In the genomic region with DNA sequence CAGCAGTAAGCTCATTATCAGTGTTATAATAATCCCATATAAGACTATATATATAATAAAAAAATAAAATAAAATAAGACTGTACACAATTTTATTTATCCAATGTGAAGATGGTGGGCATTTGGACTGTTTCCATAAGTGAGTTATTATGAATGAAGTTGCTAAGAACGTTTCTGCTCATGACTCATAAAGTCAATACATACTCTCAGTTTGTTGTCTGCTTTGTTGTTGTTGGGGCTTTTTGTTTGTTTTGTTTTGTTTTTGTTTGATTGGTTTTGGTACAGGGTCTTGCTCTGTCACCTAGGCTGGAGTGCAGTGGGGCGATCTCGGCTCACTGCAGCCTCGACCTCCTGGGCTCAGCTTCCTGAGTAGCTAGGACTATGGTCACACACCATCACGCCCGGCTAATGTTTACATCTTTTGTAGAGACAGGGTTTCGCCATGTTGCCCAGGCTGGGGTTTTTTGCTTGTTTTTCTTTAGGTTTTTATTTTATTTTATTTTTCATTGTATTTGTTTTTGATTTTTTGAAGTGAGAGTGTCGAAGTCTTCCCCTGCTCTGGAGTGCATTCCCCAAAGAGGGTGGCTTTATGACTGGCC, we compare ENCODE assay signal across 9 cellular contexts. TPM values are rescaled to one million over a fixed set of nuclear protein-coding genes. Genes with fewer than 3 reads are reported as not detected.
DNase-seq lines count a peak whose midpoint lies in the region; TF ChIP-seq lines count a peak whose summit lies in the region.
"Had no signal": no experiment of that assay in that cellular context is flagged by ENCODE, and none has a peak within 500 bp of the region (broad histone marks: within the 10 kb centered on the region; RNA-seq: fewer than 3 reads in every experiment).

No MANE protein-coding gene starts in this region.

- no peaks in the 10 kb centered on the region for H3K79me2 ChIP-seq in GM23248 (ENCODE audit: insufficient read depth)
- no peaks in the 10 kb centered on the region for H3K79me2 ChIP-seq in fibroblast of lung (ENCODE audit: control insufficient read depth, insufficient read depth, low read length)
- no peaks in the 10 kb centered on the region for H3K79me2 ChIP-seq in smooth muscle cell (ENCODE audit: low read depth)

- 13 to 19% methylated on average over 8 of the region's 8 CpGs for WGBS in GM23248 (ENCODE audit: low coverage in 1 of 2, low lambda C conversion rate in 2 of 2, missing lambda C conversion rate in 2 of 2), 2 experiments
- WGBS in smooth muscle cell (ENCODE audit: low lambda C conversion rate) = 27% methylated on average over 8 of the region's 8 CpGs

- POLR2A ChIA-PET in RWPE1 (lab: Yijun Ruan, JAX; ENCODE audit: low non-redundant PET) = interaction anchor here (0.6 kb wide), 1 partner anchor 36 kb away, joined by 4 read pairs; the partner anchor contains the start of gene TRIM41

- H3K9me3 ChIP-seq in GM23248 (ENCODE audit: low read depth) = no peaks in the 10 kb centered on the region
- no peaks in the 10 kb centered on the region for H3K9me3 ChIP-seq in fibroblast of lung (ENCODE audit: control insufficient read depth, insufficient read depth, low read depth, low read length)
- no peaks in the 10 kb centered on the region for H3K9me3 ChIP-seq in smooth muscle cell (replicated peaks; ENCODE audit: low read depth)

- CTCF ChIA-PET in RWPE1 (lab: Yijun Ruan, JAX) = interaction anchor here (0.8 to 4.9 kb wide), 4 partner anchors 13 to 74 kb away, joined by 3 to 24 read pairs (median 4); partner anchors contain the start of gene TRIM52

- H3F3A ChIP-seq in GM23248 (ENCODE audit: insufficient read depth) = peaks cover 12% of the 10 kb centered on the region
- H3F3A ChIP-seq in smooth muscle cell (ENCODE audit: low read depth) = peaks cover 3% of the 10 kb centered on the region

- H3K4me3 ChIP-seq in GM23248 (peak overlapping the region; percentile 87), fibroblast of lung (replicated peaks in 1 of 4; ENCODE audit: control extremely low read depth in 1 of 4, insufficient read depth in 1 of 4, low read depth in 3 of 4, low read length in 4 of 4) (peak overlapping the region; percentile 28 to 86 (median 32)), smooth muscle cell (peak overlapping the region; percentile 73), coronary artery (no peak overlapping the region)

- no peaks in the 10 kb centered on the region for H3K27me3 ChIP-seq in GM23248 (replicated peaks; ENCODE audit: insufficient read depth)
- H3K27me3 ChIP-seq in fibroblast of lung (ENCODE audit: control insufficient read depth, insufficient read depth, low read length) = no peaks in the 10 kb centered on the region
- H3K27me3 ChIP-seq in smooth muscle cell (ENCODE audit: low read depth) = no peaks in the 10 kb centered on the region

- in situ Hi-C loops in GM23248 (cut with MboI) = no loop called here

- H3K9ac ChIP-seq in GM23248 = peak overlapping the region; percentile 59
- H3K9ac ChIP-seq in fibroblast of lung (ENCODE audit: insufficient read depth, low read length) = peak overlapping the region; percentile 5
- H3K9ac ChIP-seq in smooth muscle cell (ENCODE audit: low read depth) = peak overlapping the region; percentile 50

- no peaks in the 10 kb centered on the region for H4K20me1 ChIP-seq in GM23248 (ENCODE audit: insufficient read depth)
- no peaks in the 10 kb centered on the region for H4K20me1 ChIP-seq in fibroblast of lung (ENCODE audit: control insufficient read depth, extremely low read depth, insufficient read depth, low read length)
- no peaks in the 10 kb centered on the region for H4K20me1 ChIP-seq in smooth muscle cell (ENCODE audit: low read depth)

- H3K36me3 ChIP-seq in GM23248 (ENCODE audit: low read depth) (no peaks in the 10 kb centered on the region), fibroblast of lung (ENCODE audit: control insufficient read depth, insufficient read depth, low read length) (no peaks in the 10 kb centered on the region), smooth muscle cell (ENCODE audit: low read depth) (no peaks in the 10 kb centered on the region)

- no peaks in the 10 kb centered on the region for H3K9me2 ChIP-seq in GM23248 (ENCODE audit: insufficient read depth)

- DNase-seq in GM23248 (peak; percentile 58), RWPE1 (ENCODE audit: low spot score) (no peak), fibroblast of lung (ENCODE audit: low read depth in 2 of 2) (no peak), smooth muscle cell (lab: John Stamatoyannopoulos, UW; ENCODE audit: unreplicated experiment) (no peak), coronary artery (ENCODE audit: low spot score) (no peak)
- DNase-seq in NK-92 treated with Interleukin-12 subunit alpha and Interleukin-12 subunit beta, amount 100 ng/mL, for 24 hours (lab: John Stamatoyannopoulos, UW) = no peak
- DNase-seq in stimulated activated CD4-positive, alpha-beta T cell treated with anti-CD3 and anti-CD28 coated beads, Interleukin-4, amount 100 ng/mL, for 1 hour = no peak

- H3K27ac ChIP-seq in GM23248 (peak overlapping the region; percentile 62), RWPE1 (peak overlapping the region; percentile 93), fibroblast of lung (ENCODE audit: insufficient read depth, low read length) (peak overlapping the region; percentile 47), smooth muscle cell (ENCODE audit: low read depth) (peak overlapping the region; percentile 82), coronary artery (peak overlapping the region in 1 of 2 donors; percentile 97)

- TF ChIP-seq CTCF in RWPE1 (conservative IDR thresholded peaks at IDR 0.05; ENCODE audit: low read depth) = no peak
- TF ChIP-seq CTCF in fibroblast of lung (conservative IDR thresholded peaks at IDR 0.05 in 1 of 2, IDR thresholded peaks at IDR 0.05 in 1 of 2; ENCODE audit: low read depth in 1 of 2, low read length in 2 of 2) = no peak
- no peak for TF ChIP-seq CTCF in smooth muscle cell (IDR thresholded peaks at IDR 0.05; ENCODE audit: borderline replicate concordance, insufficient read depth, poor library complexity, severe bottlenecking)
- TF ChIP-seq CTCF in coronary artery (IDR thresholded peaks at IDR 0.05) = no peak

- peak overlapping the region; percentile 70 for H3K4me2 ChIP-seq in GM23248 (ENCODE audit: unreplicated experiment)
- peak overlapping the region; percentile 79 for H3K4me2 ChIP-seq in fibroblast of lung (ENCODE audit: extremely low read depth, insufficient read depth, low read length)
- peak overlapping the region; percentile 81 for H3K4me2 ChIP-seq in smooth muscle cell

- H3K4me1 ChIP-seq in GM23248 (ENCODE audit: insufficient read depth) (no peaks in the 10 kb centered on the region), fibroblast of lung (ENCODE audit: control insufficient read depth, extremely low read depth, insufficient read depth, low read length) (no peaks in the 10 kb centered on the region), smooth muscle cell (ENCODE audit: low read depth) (peaks cover 4% of the 10 kb centered on the region)

- H2AFZ ChIP-seq in GM23248 (peak overlapping the region; percentile 85), fibroblast of lung (ENCODE audit: low read length) (peak overlapping the region; percentile 60), smooth muscle cell (ENCODE audit: low read depth) (peak overlapping the region; percentile 74)

RNA-seq across cellular contexts. Expression of gene TRIM7, which starts 18.0 kb away (rescaled TPM):
- total RNA-seq in GM23248 (2014; rRNA removed; shearing (Covaris generic)) = 1.4 and 6.8 TPM in 2 replicates
- polyA plus RNA-seq in GM23248 (2016; fragmentation: Nextera tagmentation; extraction: Ambion mirVana) (2.5 and 3.1 TPM in 2 replicates), fibroblast of lung (4.7 and 6.9 TPM in 2 replicates), smooth muscle cell (0.45 TPM in 1 of 2 replicates, not detected in the other)
- total RNA-seq in fibroblast of lung (2.3 and 7.3 TPM in 2 replicates), smooth muscle cell (3.4 TPM in 1 of 2 replicates, not detected in the other)
- 6.2 and 7.8 TPM in 2 replicates for polyA plus RNA-seq in fibroblast of lung (2012)
- polyA minus RNA-seq in fibroblast of lung (ENCODE audit: low replicate concordance) = 0.55 and 1.9 TPM in 2 replicates

RNA-seq across cellular contexts. Expression of gene TRIM41, which starts 36.1 kb away (rescaled TPM):
- 17.5 and 18.6 TPM in 2 replicates for total RNA-seq in GM23248 (2014; rRNA removed; shearing (Covaris generic))
- polyA plus RNA-seq in GM23248 (2016; fragmentation: Nextera tagmentation; extraction: Ambion mirVana) = 3.8 and 4.3 TPM in 2 replicates
- 13.9 and 17.0 TPM in 2 replicates for total RNA-seq in fibroblast of lung
- 8.3 and 11.0 TPM in 2 replicates for polyA plus RNA-seq in fibroblast of lung
- polyA plus RNA-seq in fibroblast of lung (2012) = 15.1 and 19.1 TPM in 2 replicates
- polyA minus RNA-seq in fibroblast of lung (ENCODE audit: low replicate concordance) = 10.5 and 10.8 TPM in 2 replicates
- total RNA-seq in smooth muscle cell = 6.3 and 7.5 TPM in 2 replicates
- polyA plus RNA-seq in smooth muscle cell = 2.4 and 2.6 TPM in 2 replicates

RNA-seq across cellular contexts. Expression of gene OR2V2, which starts 39.6 kb away (rescaled TPM):
- not detected in 2 replicates for total RNA-seq in GM23248 (2014; rRNA removed; shearing (Covaris generic))
- not detected in 2 replicates for polyA plus RNA-seq in GM23248 (2016; fragmentation: Nextera tagmentation; extraction: Ambion mirVana)
- not detected in 2 replicates for total RNA-seq in fibroblast of lung
- not detected in 2 replicates for polyA plus RNA-seq in fibroblast of lung
- not detected in 2 replicates for polyA plus RNA-seq in fibroblast of lung (2012)
- not detected in 2 replicates for polyA minus RNA-seq in fibroblast of lung (ENCODE audit: low replicate concordance)
- total RNA-seq in smooth muscle cell = not detected in 2 replicates
- not detected in 2 replicates for polyA plus RNA-seq in smooth muscle cell
- total RNA-seq: dermis microvascular lymphatic vessel endothelial cell, pulmonary artery endothelial cell had no signal

RNA-seq across cellular contexts. Expression of gene OR2V1, which starts 56.0 kb away (rescaled TPM):
- not detected in 2 replicates for total RNA-seq in GM23248 (2014; rRNA removed; shearing (Covaris generic))
- not detected in 2 replicates for polyA plus RNA-seq in GM23248 (2016; fragmentation: Nextera tagmentation; extraction: Ambion mirVana)
- not detected in 2 replicates for total RNA-seq in fibroblast of lung
- not detected in 2 replicates for polyA plus RNA-seq in fibroblast of lung
- not detected in 2 replicates for polyA plus RNA-seq in fibroblast of lung (2012)
- polyA minus RNA-seq in fibroblast of lung (ENCODE audit: low replicate concordance) = not detected in 2 replicates
- not detected in 2 replicates for total RNA-seq in smooth muscle cell
- polyA plus RNA-seq in smooth muscle cell = not detected in 2 replicates
- total RNA-seq: dermis microvascular lymphatic vessel endothelial cell, pulmonary artery endothelial cell had no signal

RNA-seq across cellular contexts. Expression of gene RACK1, which starts 56.7 kb away (rescaled TPM):
- total RNA-seq in GM23248 (2014; rRNA removed; shearing (Covaris generic)) = 2,598 and 3,224 TPM in 2 replicates
- polyA plus RNA-seq in GM23248 (2016; fragmentation: Nextera tagmentation; extraction: Ambion mirVana) (837 and 864 TPM in 2 replicates), fibroblast of lung (3,014 and 3,409 TPM in 2 replicates), smooth muscle cell (617 and 686 TPM in 2 replicates)
- total RNA-seq in fibroblast of lung (4,649 and 6,091 TPM in 2 replicates), smooth muscle cell (2,098 and 2,144 TPM in 2 replicates)
- polyA plus RNA-seq in fibroblast of lung (2012) = 2,910 and 3,137 TPM in 2 replicates
- polyA minus RNA-seq in fibroblast of lung (ENCODE audit: low replicate concordance) = 11,904 and 12,258 TPM in 2 replicates

Comparison
In these comparisons a context has a peak if more than half of its experiments do, and no peak if none do; other contexts are left out.
1. H3K9ac ChIP-seq: peak in every context shown above with its lines; median percentile 59 in GM23248; 50 in smooth muscle cell; 5 in fibroblast of lung.